1 cellular context compared by ENCODE assay signal in the genomic region with DNA sequence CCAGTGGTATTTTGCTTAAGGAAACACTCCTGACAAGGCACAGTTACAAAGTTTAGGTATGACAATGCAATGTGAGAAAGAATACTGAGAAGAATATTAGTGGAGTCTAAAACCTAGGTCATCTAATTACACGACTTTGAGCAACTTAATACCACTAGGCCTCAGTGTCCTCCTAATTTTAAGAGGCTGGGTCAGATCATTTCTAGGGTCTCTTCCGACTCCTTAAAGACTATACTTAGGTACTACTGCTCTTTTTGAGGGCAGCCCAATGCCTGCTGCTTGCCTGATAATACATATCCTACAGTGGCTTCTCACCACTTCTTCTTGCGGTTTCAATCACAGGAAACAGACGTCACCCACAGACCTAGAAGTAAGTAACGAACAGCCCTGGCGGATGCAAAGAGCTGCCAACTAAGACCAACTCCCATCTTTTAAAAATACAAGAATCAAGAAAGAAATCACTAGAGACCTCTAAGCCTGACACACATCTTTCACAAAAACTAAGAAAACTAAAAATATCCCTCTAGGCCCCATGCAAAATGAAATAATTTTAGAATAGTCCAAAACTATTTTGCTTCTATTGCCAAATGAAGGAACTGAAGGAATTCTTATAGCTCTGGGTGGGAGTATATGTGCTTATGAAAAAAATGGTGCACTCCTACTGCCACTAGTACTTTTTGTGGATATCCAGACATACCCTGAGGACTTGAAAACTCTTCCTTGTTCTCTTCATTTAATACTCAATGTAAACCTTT.
TF ChIP-seq lines count a peak whose summit lies in the region.

No MANE protein-coding gene starts in this region.

TF ChIP-seq in endothelial cell of umbilical vein, 7 proteins besides CTCF, POLR2A, EP300 and RAD21:
- TF ChIP-seq, protein P1, sequence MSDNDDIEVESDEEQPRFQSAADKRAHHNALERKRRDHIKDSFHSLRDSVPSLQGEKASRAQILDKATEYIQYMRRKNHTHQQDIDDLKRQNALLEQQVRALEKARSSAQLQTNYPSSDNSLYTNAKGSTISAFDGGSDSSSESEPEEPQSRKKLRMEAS (IDR thresholded peaks at IDR 0.05; ENCODE audit: insufficient read depth, insufficient read length), result no peak
- no peak for TF ChIP-seq FOS (IDR thresholded peaks at IDR 0.05; ENCODE audit: borderline replicate concordance, insufficient read depth, low read length)
- TF ChIP-seq JUN (IDR thresholded peaks at IDR 0.05; ENCODE audit: borderline replicate concordance, insufficient read depth, insufficient read length, low read depth), result peak; percentile 16
- no peak for TF ChIP-seq EZH2 (IDR thresholded peaks at IDR 0.05; ENCODE audit: borderline replicate concordance, low read depth, low read length, severe bottlenecking)
- TF ChIP-seq MYC (IDR thresholded peaks at IDR 0.05; ENCODE audit: low read depth, low read length), result no peak
- peak; percentile 76 for TF ChIP-seq POLR2AphosphoS5 (IDR thresholded peaks at IDR 0.05; ENCODE audit: insufficient read depth, low read depth, low read length)
- TF ChIP-seq GATA2 (IDR thresholded peaks at IDR 0.05; ENCODE audit: insufficient read depth, insufficient read length, low read depth, low read length), result peak; percentile 47
TF ChIP-seq in endothelial cell of umbilical vein: peak in this region for 3.
